Comparison of ENCODE assay signal across 19 cellular contexts in the genomic region with DNA sequence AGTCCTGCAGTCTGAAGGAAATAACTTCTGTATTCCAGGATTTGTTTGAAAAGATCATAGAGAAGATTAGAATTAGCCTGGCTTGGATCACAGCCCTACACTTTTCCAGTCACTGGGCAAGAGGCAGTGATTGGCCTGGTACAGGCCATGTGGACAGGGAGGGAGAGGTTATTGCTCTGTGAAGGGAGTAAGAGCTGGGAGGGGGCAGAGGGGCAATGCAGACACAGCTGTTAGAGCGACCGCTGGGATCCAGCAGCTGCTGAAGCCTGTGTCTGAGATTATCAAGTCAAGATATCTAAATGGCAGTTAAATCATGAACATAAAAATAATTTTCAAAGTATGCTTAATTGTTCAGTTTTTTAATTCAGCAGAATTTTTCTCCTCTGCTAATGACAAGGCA.
DNase-seq lines count a peak whose midpoint lies in the region; ATAC-seq and TF ChIP-seq lines count a peak whose summit lies in the region.
"Had no signal": no experiment of that assay in that cellular context is flagged by ENCODE, and none has a peak within 500 bp of the region (broad histone marks: within the 10 kb centered on the region; RNA-seq: fewer than 3 reads in every experiment).

No MANE protein-coding gene starts in this region.

- ATAC-seq in mucosa of descending colon = peak; percentile 30
- no peak for ATAC-seq in HG03378 (IDR thresholded peaks at IDR 0.05; ENCODE audit: unreplicated experiment)
- no peak for ATAC-seq in activated CD8-positive, alpha-beta T cell treated with anti-CD3 and anti-CD28 coated beads for 36 hours
- ATAC-seq in activated naive CD4-positive, alpha-beta T cell treated with anti-CD3 and anti-CD28 coated beads, Interleukin-2, amount 50 U/mL, for 72 hours = no peak
- ATAC-seq: A549; stimulated activated memory B cell treated with anti-CD40 and anti-IgM and Interleukin-4, amounts not matched to agents 10 μg/mL and 1 μg/mL and 100 μg/mL, for 72 hours had no signal

- peak; percentile 3 for DNase-seq in COR-L47 (lab: John Stamatoyannopoulos, UW)
- peak; percentile 23 for DNase-seq in NCI-H226
- DNase-seq in dermis blood vessel endothelial cell = peak; percentile 35
- no peak for DNase-seq in mucosa of descending colon
- DNase-seq in activated CD8-positive, alpha-beta T cell treated with anti-CD3 and anti-CD28 coated beads for 36 hours = no peak
- no peak for DNase-seq in activated naive CD4-positive, alpha-beta T cell treated with anti-CD3 and anti-CD28 coated beads, Interleukin-2, amount 50 U/mL, for 72 hours (ENCODE audit: low spot score in 2 of 2)
- DNase-seq in osteocyte (ENCODE audit: extremely low spot score, unreplicated experiment) = no peak
- DNase-seq: activated T-cell treated with anti-CD3 and anti-CD28 coated beads, Interleukin-2, amount 50 U/mL, for 72 hours; C1 segment of cervical spinal cord; cortex of kidney; DMS153; lower lobe of right lung; NCI-H2171; stimulated activated CD4-positive, alpha-beta T cell treated with anti-CD3 and anti-CD28 coated beads, Interleukin-15, amount 100 ng/mL, for 24 hours; T-helper 2 cell had no signal

- H3K4me1 ChIP-seq in mucosa of descending colon (ENCODE audit: low read depth) = peaks cover 5% of the 10 kb centered on the region

- peaks cover 2% of the 10 kb centered on the region for H3K27me3 Mint-ChIP-seq in activated CD8-positive, alpha-beta T cell treated with anti-CD3 and anti-CD28 coated beads for 36 hours
- H3K27me3 Mint-ChIP-seq in osteocyte (ENCODE audit: unreplicated experiment) = no peaks in the 10 kb centered on the region
- H3K27me3 Mint-ChIP-seq: activated naive CD8-positive, alpha-beta T cell had no signal

- no peak overlapping the region for H3K27ac Mint-ChIP-seq in activated CD8-positive, alpha-beta T cell treated with anti-CD3 and anti-CD28 coated beads for 36 hours
- peak overlapping the region in 1 of 2 donors; percentile 45 for H3K27ac Mint-ChIP-seq in activated naive CD4-positive, alpha-beta T cell treated with anti-CD3 and anti-CD28 coated beads, Interleukin-2, amount 50 U/mL, for 72 hours
- H3K27ac Mint-ChIP-seq in osteocyte (ENCODE audit: unreplicated experiment) = no peak overlapping the region
- H3K27ac Mint-ChIP-seq: activated naive CD8-positive, alpha-beta T cell; activated T-cell treated with anti-CD3 and anti-CD28 coated beads, Interleukin-2, amount 50 U/mL, for 72 hours; stimulated activated memory B cell treated with anti-CD40 and anti-IgM and Interleukin-4, amounts not matched to agents 10 μg/mL and 1 μg/mL and 100 μg/mL, for 72 hours had no signal

- H3K4me3 ChIP-seq in mucosa of descending colon = no peak overlapping the region
- H3K4me3 ChIP-seq: A549, lower lobe of right lung had no signal

- H3K4me1 Mint-ChIP-seq in activated CD8-positive, alpha-beta T cell treated with anti-CD3 and anti-CD28 coated beads for 36 hours (ENCODE audit: low read depth) = peaks cover 6% of the 10 kb centered on the region
- H3K4me1 Mint-ChIP-seq in osteocyte (ENCODE audit: unreplicated experiment) = peaks cover 6% of the 10 kb centered on the region
- H3K4me1 Mint-ChIP-seq: stimulated activated memory B cell treated with anti-CD40 and anti-IgM and Interleukin-4, amounts not matched to agents 10 μg/mL and 1 μg/mL and 100 μg/mL, for 72 hours had no signal

- no peaks in the 10 kb centered on the region for H3K36me3 Mint-ChIP-seq in activated CD8-positive, alpha-beta T cell treated with anti-CD3 and anti-CD28 coated beads for 36 hours (ENCODE audit: low read depth)
- peaks cover 0 to 6% of the 10 kb centered on the region in 2 donors for H3K36me3 Mint-ChIP-seq in activated naive CD4-positive, alpha-beta T cell treated with anti-CD3 and anti-CD28 coated beads, Interleukin-2, amount 50 U/mL, for 72 hours
- H3K36me3 Mint-ChIP-seq in osteocyte (ENCODE audit: unreplicated experiment) = peaks cover 8% of the 10 kb centered on the region
- H3K36me3 Mint-ChIP-seq: activated naive CD8-positive, alpha-beta T cell had no signal

- no peak overlapping the region for H3K4me3 Mint-ChIP-seq in activated CD8-positive, alpha-beta T cell treated with anti-CD3 and anti-CD28 coated beads for 36 hours
- no peak overlapping the region for H3K4me3 Mint-ChIP-seq in osteocyte (ENCODE audit: unreplicated experiment)
- H3K4me3 Mint-ChIP-seq: activated naive CD8-positive, alpha-beta T cell; activated T-cell treated with anti-CD3 and anti-CD28 coated beads, Interleukin-2, amount 50 U/mL, for 72 hours; stimulated activated memory B cell treated with anti-CD40 and anti-IgM and Interleukin-4, amounts not matched to agents 10 μg/mL and 1 μg/mL and 100 μg/mL, for 72 hours had no signal

- POLR2A ChIA-PET in activated CD8-positive, alpha-beta T cell treated with anti-CD3 and anti-CD28 coated beads for 36 hours (lab: Charles Lee) = no interaction called here

- H3K9me3 ChIP-seq in mucosa of descending colon = no peaks in the 10 kb centered on the region
- H3K9me3 ChIP-seq: lower lobe of right lung had no signal

- H3K9me3 Mint-ChIP-seq in activated CD8-positive, alpha-beta T cell treated with anti-CD3 and anti-CD28 coated beads for 36 hours = no peaks in the 10 kb centered on the region
- peaks cover 0 to 5% of the 10 kb centered on the region in 2 donors for H3K9me3 Mint-ChIP-seq in activated naive CD4-positive, alpha-beta T cell treated with anti-CD3 and anti-CD28 coated beads, Interleukin-2, amount 50 U/mL, for 72 hours
- peaks cover 27% of the 10 kb centered on the region for H3K9me3 Mint-ChIP-seq in osteocyte (ENCODE audit: unreplicated experiment)
- H3K9me3 Mint-ChIP-seq: activated T-cell treated with anti-CD3 and anti-CD28 coated beads, Interleukin-2, amount 50 U/mL, for 72 hours had no signal

- CTCF ChIA-PET in activated CD8-positive, alpha-beta T cell treated with anti-CD3 and anti-CD28 coated beads for 36 hours (lab: Charles Lee) = no interaction called here

- intact Hi-C loops in mucosa of descending colon (cut with DNase I, micrococcal nuclease) = no loop called here
- intact Hi-C loops in activated CD8-positive, alpha-beta T cell treated with anti-CD3 and anti-CD28 coated beads for 36 hours (cut with micrococcal nuclease) = no loop called here

- no peaks in the 10 kb centered on the region for H3K36me3 ChIP-seq in mucosa of descending colon (ENCODE audit: low read depth)
- H3K36me3 ChIP-seq: lower lobe of right lung had no signal

- TF ChIP-seq CTCF in mucosa of descending colon (IDR thresholded peaks at IDR 0.05) (no peak), osteocyte (IDR thresholded peaks at IDR 0.05) (no peak)
- no peak for TF ChIP-seq CTCF in activated CD8-positive, alpha-beta T cell treated with anti-CD3 and anti-CD28 coated beads for 36 hours (IDR thresholded peaks at IDR 0.05)

Comparison
In these comparisons a context has a peak if more than half of its experiments do, and no peak if none do; other contexts are left out.
1. DNase-seq: peak in COR-L47 (single experiment), NCI-H226 (single experiment) and dermis blood vessel endothelial cell (single experiment); none in mucosa of descending colon (0 of 3), activated CD8-positive, alpha-beta T cell treated with anti-CD3 and anti-CD28 coated beads for 36 hours (single experiment), activated naive CD4-positive, alpha-beta T cell treated with anti-CD3 and anti-CD28 coated beads, Interleukin-2, amount 50 U/mL, for 72 hours (0 of 2) and osteocyte (single experiment).